In genomic region chr3:42847731-42848130, GRCh38 we compare ENCODE assay signal across 17 cellular contexts. TPM values are rescaled to one million over a fixed set of nuclear protein-coding genes. Genes with fewer than 3 reads are reported as not detected.
DNase-seq lines count a peak whose midpoint lies in the region; ATAC-seq and TF ChIP-seq lines count a peak whose summit lies in the region.
"Had no signal": no experiment of that assay in that cellular context is flagged by ENCODE, and none has a peak within 500 bp of the region (broad histone marks: within the 10 kb centered on the region; RNA-seq: fewer than 3 reads in every experiment).

No MANE protein-coding gene starts in this region.

- H3K9me3 ChIP-seq in ascending aorta (no peaks in the 10 kb centered on the region), thyroid gland (no peaks in the 10 kb centered on the region)

- H3K27me3 Mint-ChIP-seq in memory B cell: no peaks in the 10 kb centered on the region

- no peak for TF ChIP-seq CTCF in ascending aorta (IDR thresholded peaks at IDR 0.05)
- TF ChIP-seq CTCF in thyroid gland (IDR thresholded peaks at IDR 0.05): no peak

- H3K4me1 ChIP-seq in ascending aorta (peaks cover 9 to 55% of the 10 kb centered on the region in 2 donors), thyroid gland (peaks cover 5 to 22% of the 10 kb centered on the region in 2 donors)

- intact Hi-C loops in ascending aorta (cut with DNase I): no loop called here
- intact Hi-C loops in thyroid gland (cut with DNase I): no loop called here

- ATAC-seq in memory B cell (ENCODE audit: low read depth) (peak; percentile 30), HG02798 (IDR thresholded peaks at IDR 0.05; ENCODE audit: poor library complexity, unreplicated experiment) (no peak)

- DNase-seq in DMS53 (lab: John Stamatoyannopoulos, UW): peak; percentile 2
- no peak for DNase-seq in DMS53 treated with DMSO at 0.1 percent for 48 hours (lab: John Stamatoyannopoulos, UW; ENCODE audit: unreplicated experiment)
- DNase-seq in ascending aorta (ENCODE audit: low spot score in 2 of 2): no peak
- DNase-seq in memory B cell (ENCODE audit: low spot score in 2 of 2): no peak
- peak; percentile 13 to 20 for DNase-seq in thyroid gland
- DNase-seq in NCI-H2081 treated with DMSO at 0.1 percent for 48 hours (lab: John Stamatoyannopoulos, UW): no peak
- no peak for DNase-seq in cortex of kidney (lab: John Stamatoyannopoulos, UW)
- DNase-seq: amniotic stem cell, DND-41, mesenchymal stem cell, NCI-H1417 had no signal

- H3K9me3 Mint-ChIP-seq in memory B cell: no peaks in the 10 kb centered on the region

- 57 to 58% methylated on average over 4 of the region's 4 CpGs for WGBS in thyroid gland, 2 donors

- H3K4me3 Mint-ChIP-seq in memory B cell: no peak overlapping the region

- peak overlapping the region; percentile 79 for H3K27ac Mint-ChIP-seq in memory B cell

- H3K36me3 ChIP-seq in ascending aorta (no peaks in the 10 kb centered on the region), thyroid gland (no peaks in the 10 kb centered on the region)

- H3K27ac ChIP-seq in ascending aorta (peak overlapping the region; percentile 74 to 84), thyroid gland (peak overlapping the region; percentile 11 to 44 (median 32))
- H3K27ac ChIP-seq: 22Rv1 had no signal

- no peaks in the 10 kb centered on the region for H3K27me3 ChIP-seq in ascending aorta
- no peaks in the 10 kb centered on the region for H3K27me3 ChIP-seq in thyroid gland

- H3K4me1 Mint-ChIP-seq in memory B cell: peaks cover 20% of the 10 kb centered on the region

- no peak for TF ChIP-seq POLR2A in thyroid gland (IDR thresholded peaks at IDR 0.05)

- no peaks in the 10 kb centered on the region for H3K36me3 Mint-ChIP-seq in memory B cell

- H3K4me3 ChIP-seq in ascending aorta: no peak overlapping the region
- no peak overlapping the region for H3K4me3 ChIP-seq in thyroid gland (replicated peaks in 1 of 3)
- H3K4me3 ChIP-seq: smooth muscle cell had no signal

RNA-seq across cellular contexts. Expression of gene CYP8B1, which starts 27.9 kb away (rescaled TPM):
- total RNA-seq in ascending aorta (0.43 TPM), thyroid gland (not detected)
- total RNA-seq: activated CD8-positive, alpha-beta memory T cell treated with anti-CD3 and anti-CD28 coated beads for 36 hours; glomerular endothelial cell; HT1080; smooth muscle cell had no signal

RNA-seq across cellular contexts. Expression of gene ACKR2, which starts 38.5 kb away (rescaled TPM):
- 24.5 TPM for total RNA-seq in ascending aorta
- total RNA-seq in thyroid gland: 10 to 100 TPM in 2 of 4 donors, 1 to 10 TPM in 2; 5.6 to 15.3 (median 10.7) TPM
- total RNA-seq: HT1080 had no signal

RNA-seq across cellular contexts. Expression of gene HIGD1A, which starts 43.4 kb away (rescaled TPM):
- 109 TPM for total RNA-seq in ascending aorta
- total RNA-seq in thyroid gland: 100 to 1,000 TPM; 171 to 217 (median 211) TPM

RNA-seq across cellular contexts. Expression of gene ZNF662, which starts 58.2 kb away (rescaled TPM):
- total RNA-seq in ascending aorta (7.7 TPM), thyroid gland (10 to 100 TPM in 2 of 4 donors, 1 to 10 TPM in 2; 8.5 to 14.2 (median 9.8) TPM)
- total RNA-seq: HT1080 had no signal

Comparison
In these comparisons a context has a peak if more than half of its experiments do, and no peak if none do; other contexts are left out.
1. DNase-seq: peak in DMS53 (single experiment) and thyroid gland (2 of 2); none in DMS53 treated with DMSO at 0.1 percent for 48 hours (single experiment), ascending aorta (0 of 2), memory B cell (0 of 2), NCI-H2081 treated with DMSO at 0.1 percent for 48 hours (single experiment) and cortex of kidney (single experiment).